ENCODE assay signal across 15 cellular contexts in the genomic region with DNA sequence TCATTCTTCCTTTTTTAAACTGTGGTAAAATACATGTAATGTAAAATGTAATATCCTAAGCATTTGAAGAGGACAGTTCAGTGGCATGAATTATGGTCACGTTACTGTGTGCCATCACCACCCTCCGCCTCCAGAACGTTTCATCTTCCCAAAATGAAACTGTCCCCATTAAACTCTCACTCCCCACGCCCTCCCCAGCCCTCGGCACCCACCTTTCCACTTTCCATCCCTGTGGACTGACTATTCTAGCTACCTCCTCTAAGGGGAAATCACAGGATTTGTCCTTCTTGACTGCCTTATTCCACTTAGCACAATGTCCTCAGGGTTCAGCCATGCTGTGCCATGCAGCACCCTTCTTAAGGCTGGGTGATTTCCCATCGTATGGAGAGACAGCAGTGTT.
DNase-seq lines count a peak whose midpoint lies in the region; ATAC-seq and TF ChIP-seq lines count a peak whose summit lies in the region.
"Had no signal": no experiment of that assay in that cellular context is flagged by ENCODE, and none has a peak within 500 bp of the region (broad histone marks: within the 10 kb centered on the region; RNA-seq: fewer than 3 reads in every experiment).

No MANE protein-coding gene starts in this region.

- H3K4me3 Mint-ChIP-seq in activated naive CD8-positive, alpha-beta T cell treated with anti-CD3 and anti-CD28 coated beads, Interleukin-2, amount 10 ng/mL, durations not matched to agents 7 days and 5 days, result no peak overlapping the region
- no peak overlapping the region for H3K4me3 Mint-ChIP-seq in activated naive CD8-positive, alpha-beta T cell treated with anti-CD3 and anti-CD28 coated beads, Interleukin-2, amount 50 U/mL, for 24 hours
- H3K4me3 Mint-ChIP-seq in neural progenitor cell, result no peak overlapping the region
- H3K4me3 Mint-ChIP-seq: CD14-positive monocyte; CD4-positive, alpha-beta memory T cell; H9 had no signal

- no peaks in the 10 kb centered on the region for H3K36me3 Mint-ChIP-seq in activated naive CD8-positive, alpha-beta T cell treated with anti-CD3 and anti-CD28 coated beads, Interleukin-2, amount 10 ng/mL, durations not matched to agents 7 days and 5 days
- no peaks in the 10 kb centered on the region for H3K36me3 Mint-ChIP-seq in activated naive CD8-positive, alpha-beta T cell treated with anti-CD3 and anti-CD28 coated beads, Interleukin-2, amount 50 U/mL, for 24 hours (ENCODE audit: low read depth)
- H3K36me3 Mint-ChIP-seq in neural progenitor cell, result no peaks in the 10 kb centered on the region
- H3K36me3 Mint-ChIP-seq: CD14-positive monocyte; CD4-positive, alpha-beta memory T cell had no signal

- H4K20me1 ChIP-seq in neural progenitor cell (ENCODE audit: low read depth), result no peaks in the 10 kb centered on the region
- H4K20me1 ChIP-seq: BLaER1 had no signal

- H2AFZ ChIP-seq in neural progenitor cell (replicated peaks), result no peak overlapping the region

- no peak overlapping the region for H3K9ac ChIP-seq in neural progenitor cell
- H3K9ac ChIP-seq: BLaER1 had no signal

- no peaks in the 10 kb centered on the region for H3K9me3 Mint-ChIP-seq in activated naive CD8-positive, alpha-beta T cell treated with anti-CD3 and anti-CD28 coated beads, Interleukin-2, amount 10 ng/mL, durations not matched to agents 7 days and 5 days
- peaks cover 4% of the 10 kb centered on the region for H3K9me3 Mint-ChIP-seq in activated naive CD8-positive, alpha-beta T cell treated with anti-CD3 and anti-CD28 coated beads, Interleukin-2, amount 50 U/mL, for 24 hours
- H3K9me3 Mint-ChIP-seq in neural progenitor cell, result peaks cover 8% of the 10 kb centered on the region

- H3K27ac ChIP-seq in neural progenitor cell, result no peak overlapping the region
- H3K27ac ChIP-seq: BLaER1 had no signal

- H3K9me3 ChIP-seq in neural progenitor cell (ENCODE audit: low read depth), result no peaks in the 10 kb centered on the region

- H3K79me2 ChIP-seq in neural progenitor cell (ENCODE audit: low read depth), result no peaks in the 10 kb centered on the region

- peaks cover 13% of the 10 kb centered on the region for H3K4me1 ChIP-seq in neural progenitor cell

- no peak for TF ChIP-seq CTCF in neural progenitor cell (IDR thresholded peaks at IDR 0.05)

- H3K4me3 ChIP-seq in neural progenitor cell, result no peak overlapping the region
- H3K4me3 ChIP-seq: BLaER1 had no signal

- H3K4me2 ChIP-seq in neural progenitor cell, result no peak overlapping the region
- H3K4me2 ChIP-seq: BLaER1 had no signal

- no peak for ATAC-seq in activated naive CD8-positive, alpha-beta T cell treated with anti-CD3 and anti-CD28 coated beads, Interleukin-2, amount 10 ng/mL, durations not matched to agents 7 days and 5 days (ENCODE audit: low read depth)
- ATAC-seq in activated naive CD8-positive, alpha-beta T cell treated with anti-CD3 and anti-CD28 coated beads, Interleukin-2, amount 50 U/mL, for 24 hours, result no peak

- DNase-seq in activated naive CD8-positive, alpha-beta T cell treated with anti-CD3 and anti-CD28 coated beads, Interleukin-2, amount 10 ng/mL, durations not matched to agents 7 days and 5 days, result peak; percentile 2
- no peak for DNase-seq in activated naive CD8-positive, alpha-beta T cell treated with anti-CD3 and anti-CD28 coated beads, Interleukin-2, amount 50 U/mL, for 24 hours
- DNase-seq in mesenteric fat pad (ENCODE audit: low spot score) (peak; percentile 45), neural progenitor cell (ENCODE audit: low spot score) (no peak), kidney tubule cell (ENCODE audit: low spot score) (no peak), NCI-H510A (lab: John Stamatoyannopoulos, UW) (no peak)
- no peak for DNase-seq in activated CD4-positive, CD25-positive, alpha-beta regulatory T cell treated with anti-CD3 and anti-CD28 coated beads, Interleukin-2, amount 50 U/mL, for 72 hours
- DNase-seq: 8988T; CD4-positive, alpha-beta memory T cell; DMS153; DMS79; GDM1; H9 had no signal

- POLR2A ChIA-PET in activated naive CD8-positive, alpha-beta T cell treated with anti-CD3 and anti-CD28 coated beads, Interleukin-2, amount 10 ng/mL, durations not matched to agents 7 days and 5 days (lab: Charles Lee), result no interaction called here

- no peaks in the 10 kb centered on the region for H3K27me3 Mint-ChIP-seq in activated naive CD8-positive, alpha-beta T cell treated with anti-CD3 and anti-CD28 coated beads, Interleukin-2, amount 10 ng/mL, durations not matched to agents 7 days and 5 days
- no peaks in the 10 kb centered on the region for H3K27me3 Mint-ChIP-seq in activated naive CD8-positive, alpha-beta T cell treated with anti-CD3 and anti-CD28 coated beads, Interleukin-2, amount 50 U/mL, for 24 hours
- peaks cover 11% of the 10 kb centered on the region for H3K27me3 Mint-ChIP-seq in neural progenitor cell (ENCODE audit: insufficient read depth, low read depth)

- no peak overlapping the region for H3K27ac Mint-ChIP-seq in activated naive CD8-positive, alpha-beta T cell treated with anti-CD3 and anti-CD28 coated beads, Interleukin-2, amount 10 ng/mL, durations not matched to agents 7 days and 5 days
- no peak overlapping the region for H3K27ac Mint-ChIP-seq in activated naive CD8-positive, alpha-beta T cell treated with anti-CD3 and anti-CD28 coated beads, Interleukin-2, amount 50 U/mL, for 24 hours
- H3K27ac Mint-ChIP-seq in neural progenitor cell, result peak overlapping the region; percentile 67
- H3K27ac Mint-ChIP-seq: CD14-positive monocyte had no signal

- H3K36me3 ChIP-seq in neural progenitor cell, result no peaks in the 10 kb centered on the region
- H3K36me3 ChIP-seq: BLaER1 had no signal

- no peaks in the 10 kb centered on the region for H3K27me3 ChIP-seq in neural progenitor cell
- H3K27me3 ChIP-seq: BLaER1 had no signal

- no peaks in the 10 kb centered on the region for H3K4me1 Mint-ChIP-seq in activated naive CD8-positive, alpha-beta T cell treated with anti-CD3 and anti-CD28 coated beads, Interleukin-2, amount 10 ng/mL, durations not matched to agents 7 days and 5 days
- H3K4me1 Mint-ChIP-seq in activated naive CD8-positive, alpha-beta T cell treated with anti-CD3 and anti-CD28 coated beads, Interleukin-2, amount 50 U/mL, for 24 hours, result no peaks in the 10 kb centered on the region
- peaks cover 25% of the 10 kb centered on the region for H3K4me1 Mint-ChIP-seq in neural progenitor cell
- H3K4me1 Mint-ChIP-seq: CD14-positive monocyte; CD4-positive, alpha-beta memory T cell had no signal

- H3F3A ChIP-seq in neural progenitor cell (ENCODE audit: low read depth), result no peaks in the 10 kb centered on the region

Comparison
In these comparisons a context has a peak if more than half of its experiments do, and no peak if none do; other contexts are left out.
1. DNase-seq: peak in activated naive CD8-positive, alpha-beta T cell treated with anti-CD3 and anti-CD28 coated beads, Interleukin-2, amount 10 ng/mL, durations not matched to agents 7 days and 5 days (single experiment) and mesenteric fat pad (single experiment); none in activated naive CD8-positive, alpha-beta T cell treated with anti-CD3 and anti-CD28 coated beads, Interleukin-2, amount 50 U/mL, for 24 hours (single experiment), neural progenitor cell (single experiment), activated CD4-positive, CD25-positive, alpha-beta regulatory T cell treated with anti-CD3 and anti-CD28 coated beads, Interleukin-2, amount 50 U/mL, for 72 hours (single experiment), kidney tubule cell (single experiment) and NCI-H510A (single experiment).